Comparison of ENCODE assay signal across 1 cellular context in the genomic region with DNA sequence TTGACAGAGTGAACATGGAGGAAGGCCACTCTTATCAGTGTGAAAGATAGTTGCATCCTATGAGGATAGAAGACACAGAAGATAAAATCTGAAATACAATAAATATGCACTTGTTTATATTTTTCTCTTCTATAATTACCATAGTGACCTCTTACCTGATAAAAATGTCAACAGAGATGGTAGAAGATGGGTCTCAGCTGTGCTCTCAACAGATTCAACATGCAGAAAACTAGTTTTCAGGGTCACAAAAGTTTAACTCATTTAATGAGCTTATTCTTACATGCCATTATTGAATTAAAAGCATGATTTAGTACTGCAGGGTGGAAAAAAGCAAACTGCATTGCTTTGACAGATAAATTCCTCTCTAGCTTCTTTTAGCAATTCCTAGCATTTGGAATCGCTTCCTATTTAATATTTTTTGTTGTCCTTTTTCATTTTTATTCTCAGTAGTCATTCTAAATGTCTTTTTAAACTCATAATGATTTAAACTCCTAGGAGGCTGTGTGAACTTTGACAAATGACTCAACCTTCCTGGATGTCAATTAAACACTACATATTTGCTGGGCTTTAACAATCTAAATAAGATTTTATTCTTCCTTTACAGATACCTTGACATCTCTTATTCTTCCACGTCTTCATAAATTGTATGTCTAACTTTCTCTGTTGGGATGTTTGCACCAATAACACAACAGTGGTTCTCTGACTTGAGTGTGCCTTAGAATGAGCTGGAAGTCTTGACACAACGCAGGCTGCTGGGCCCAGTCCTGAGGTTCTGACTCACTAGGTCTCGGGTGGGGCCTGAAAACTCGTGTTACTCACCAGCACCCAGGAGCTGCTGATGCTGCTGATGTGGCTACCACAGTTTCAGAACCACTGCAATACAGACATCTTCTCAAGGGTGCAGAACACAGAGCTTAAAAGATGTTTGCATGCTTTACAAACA.
TF ChIP-seq lines count a peak whose summit lies in the region.

No MANE protein-coding gene starts in this region.

TF ChIP-seq in WTC11, 78 proteins besides CTCF, POLR2A, EP300 and RAD21 (continued from another document):
- TF ChIP-seq, protein P1, sequence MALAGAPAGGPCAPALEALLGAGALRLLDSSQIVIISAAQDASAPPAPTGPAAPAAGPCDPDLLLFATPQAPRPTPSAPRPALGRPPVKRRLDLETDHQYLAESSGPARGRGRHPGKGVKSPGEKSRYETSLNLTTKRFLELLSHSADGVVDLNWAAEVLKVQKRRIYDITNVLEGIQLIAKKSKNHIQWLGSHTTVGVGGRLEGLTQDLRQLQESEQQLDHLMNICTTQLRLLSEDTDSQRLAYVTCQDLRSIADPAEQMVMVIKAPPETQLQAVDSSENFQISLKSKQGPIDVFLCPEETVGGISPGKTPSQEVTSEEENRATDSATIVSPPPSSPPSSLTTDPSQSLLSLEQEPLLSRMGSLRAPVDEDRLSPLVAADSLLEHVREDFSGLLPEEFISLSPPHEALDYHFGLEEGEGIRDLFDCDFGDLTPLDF (CRISPR knock-in tag; IDR thresholded peaks at IDR 0.05) = no peak
- TF ChIP-seq KAT7 (CRISPR knock-in tag; IDR thresholded peaks at IDR 0.05; ENCODE audit: borderline replicate concordance) (no peak), ATF3 (CRISPR knock-in tag; conservative IDR thresholded peaks at IDR 0.05) (no peak)
TF ChIP-seq in WTC11: peak in this region for 0.
